Comparison of ENCODE assay signal across 8 cellular contexts in genomic region chr12:52032797-52033505, GRCh38. TPM values are rescaled to one million over a fixed set of nuclear protein-coding genes. Genes with fewer than 3 reads are reported as not detected.
A peak's percentile ranks its signal among the peaks of the same experiment; 100 is the strongest.
DNase-seq lines count a peak whose midpoint lies in the region; ATAC-seq and TF ChIP-seq lines count a peak whose summit lies in the region.

No MANE protein-coding gene starts in this region.

- no peaks in the 10 kb centered on the region for H3K36me3 ChIP-seq in OCI-LY3 (replicated peaks; ENCODE audit: low read depth, low read length)

- H3K4me1 ChIP-seq in OCI-LY3 (ENCODE audit: low read length), result peaks cover 24% of the 10 kb centered on the region

- H3K9ac ChIP-seq in OCI-LY3 (ENCODE audit: low read length), result peak overlapping the region; percentile 66

- peaks cover 36% of the 10 kb centered on the region for H3K27me3 ChIP-seq in OCI-LY3 (ENCODE audit: low read depth, low read length)

- no peaks in the 10 kb centered on the region for H4K20me1 ChIP-seq in OCI-LY3 (ENCODE audit: insufficient read depth, low read length)

- DNase-seq in DMS 273 (lab: John Stamatoyannopoulos, UW; ENCODE audit: unreplicated experiment), result peak; percentile 95
- DNase-seq in HuH-7 (ENCODE audit: low spot score), result peak; percentile 99
- DNase-seq in activated T-cell treated with anti-CD3 and anti-CD28 coated beads for 24 hours (ENCODE audit: low read depth), result peak; percentile 81
- peak; percentile 99 for DNase-seq in epidermal melanocyte (ENCODE audit: insufficient read length, low spot score)
- peak; percentile 97 for DNase-seq in mucosa of gallbladder (ENCODE audit: low spot score)
- peak; percentile 66 to 85 for DNase-seq in stimulated activated CD8-positive, alpha-beta memory T cell treated with anti-CD3 and anti-CD28 coated beads, Interleukin-4, amount 100 ng/mL, for 4 hours (ENCODE audit: low read depth in 2 of 2, low spot score in 1 of 2)

- no peak overlapping the region for H3K27ac ChIP-seq in OCI-LY3 (ENCODE audit: low read length)

- TF ChIP-seq CTCF in OCI-LY3 (IDR thresholded peaks at IDR 0.05; ENCODE audit: low read depth, low read length), result no peak

- no peaks in the 10 kb centered on the region for H3K9me3 ChIP-seq in OCI-LY3 (ENCODE audit: insufficient read depth, low read length)

- peak; percentile 86 for ATAC-seq in GM21526 (IDR thresholded peaks at IDR 0.05; ENCODE audit: low FRiP score, unreplicated experiment)

- H3K4me3 ChIP-seq in OCI-LY3 (ENCODE audit: low read length), result peak overlapping the region; percentile 83

- H2AFZ ChIP-seq in OCI-LY3 (ENCODE audit: low read depth, low read length), result peak overlapping the region; percentile 64

- no peaks in the 10 kb centered on the region for H3K79me2 ChIP-seq in OCI-LY3 (ENCODE audit: low read length)

- peak overlapping the region; percentile 98 for H3K4me2 ChIP-seq in OCI-LY3 (ENCODE audit: low read length)

RNA-seq across cellular contexts. Expression of gene NR4A1, which starts 18.3 kb away (rescaled TPM):
- total RNA-seq in mucosa of gallbladder, result 131 TPM

RNA-seq across cellular contexts. Expression of gene TAMALIN, which starts 26.2 kb away (rescaled TPM):
- 23.9 TPM for total RNA-seq in mucosa of gallbladder

RNA-seq across cellular contexts. Expression of gene ATG101, which starts 36.8 kb away (rescaled TPM):
- 38.6 TPM for total RNA-seq in mucosa of gallbladder

RNA-seq across cellular contexts. Expression of gene SMIM41, which starts 46.6 kb away (rescaled TPM):
- total RNA-seq in mucosa of gallbladder, result 0.46 TPM
